Comparison of ENCODE assay signal across 7 cellular contexts in genomic region chr20:36886859-36887778, GRCh38. TPM values are rescaled to one million over a fixed set of nuclear protein-coding genes. Genes with fewer than 3 reads are reported as not detected.
DNase-seq lines count a peak whose midpoint lies in the region; ATAC-seq and TF ChIP-seq lines count a peak whose summit lies in the region.

No MANE protein-coding gene starts in this region.

- TF ChIP-seq CTCF in Loucy (conservative IDR thresholded peaks at IDR 0.05; ENCODE audit: low read length) (peak; percentile 92), RWPE1 (conservative IDR thresholded peaks at IDR 0.05; ENCODE audit: low read depth) (peak; percentile 100), foreskin fibroblast (IDR thresholded peaks at IDR 0.05; ENCODE audit: low read depth, low read length) (peak; percentile 98), neural progenitor cell (IDR thresholded peaks at IDR 0.05) (peak; percentile 90)

- H4K20me1 ChIP-seq in Loucy (ENCODE audit: insufficient read depth, low read length, poor library complexity, severe bottlenecking) (no peaks in the 10 kb centered on the region), neural progenitor cell (ENCODE audit: low read depth) (no peaks in the 10 kb centered on the region)

- peak overlapping the region; percentile 68 for H3K4me3 Mint-ChIP-seq in neural progenitor cell
- H3K4me3 Mint-ChIP-seq in stimulated activated naive CD8-positive, alpha-beta T cell treated with anti-CD3 and anti-CD28 coated beads, Interleukin-15, Interleukin-2, amounts not matched to agents 100 ng/mL and 50 ng/mL, for 24 hours = no peak overlapping the region

- H3K4me2 ChIP-seq in Loucy (ENCODE audit: low read depth, low read length, poor library complexity, severe bottlenecking) = peak overlapping the region; percentile 47
- peak overlapping the region; percentile 72 for H3K4me2 ChIP-seq in neural progenitor cell

- DNase-seq in RWPE1 (ENCODE audit: low spot score) = peak; percentile 97
- DNase-seq in activated T-helper 9 cell treated with anti-CD3 and anti-CD28 coated beads, Interleukin-2, amount 50 U/mL, for 16 hours (ENCODE audit: low read depth) = peak; percentile 64
- peak; percentile 66 to 90 for DNase-seq in foreskin fibroblast
- peak; percentile 92 for DNase-seq in neural progenitor cell (ENCODE audit: low spot score)

- H2AFZ ChIP-seq in Loucy (ENCODE audit: low read length) = peak overlapping the region; percentile 86
- H2AFZ ChIP-seq in neural progenitor cell (replicated peaks) = peak overlapping the region; percentile 93

- H3F3A ChIP-seq in Loucy (ENCODE audit: low read depth) (no peaks in the 10 kb centered on the region), neural progenitor cell (ENCODE audit: low read depth) (peaks cover 25% of the 10 kb centered on the region)

- H3K27ac Mint-ChIP-seq in neural progenitor cell = peak overlapping the region; percentile 71
- peak overlapping the region; percentile 6 for H3K27ac Mint-ChIP-seq in stimulated activated naive CD8-positive, alpha-beta T cell treated with anti-CD3 and anti-CD28 coated beads, Interleukin-15, Interleukin-2, amounts not matched to agents 100 ng/mL and 50 ng/mL, for 24 hours

- peaks cover 19% of the 10 kb centered on the region for H3K4me1 Mint-ChIP-seq in neural progenitor cell
- H3K4me1 Mint-ChIP-seq in stimulated activated naive CD8-positive, alpha-beta T cell treated with anti-CD3 and anti-CD28 coated beads, Interleukin-15, Interleukin-2, amounts not matched to agents 100 ng/mL and 50 ng/mL, for 24 hours (ENCODE audit: low read depth) = peaks cover 6% of the 10 kb centered on the region

- H3K27ac ChIP-seq in RWPE1 = peak overlapping the region; percentile 6; the same call in 1 of the 2 replicates
- peak overlapping the region; percentile 33 for H3K27ac ChIP-seq in neural progenitor cell

- no peaks in the 10 kb centered on the region for H3K9me2 ChIP-seq in Loucy (replicated peaks; ENCODE audit: low read depth, low read length)

- H3K4me3 ChIP-seq in Loucy (ENCODE audit: low read length, poor library complexity, severe bottlenecking) = no peak overlapping the region
- H3K4me3 ChIP-seq in foreskin fibroblast (ENCODE audit: low read depth in 1 of 2, low read length in 2 of 2) = peak overlapping the region; percentile 35 to 55
- H3K4me3 ChIP-seq in neural progenitor cell = peak overlapping the region; percentile 37

- H3K4me1 ChIP-seq in Loucy (ENCODE audit: insufficient read depth, low read length, poor library complexity, severe bottlenecking) (peaks cover 3% of the 10 kb centered on the region), neural progenitor cell (peaks cover 7% of the 10 kb centered on the region)

- H3K27me3 Mint-ChIP-seq in neural progenitor cell (ENCODE audit: insufficient read depth, low read depth) = peaks cover 2% of the 10 kb centered on the region
- H3K27me3 Mint-ChIP-seq in stimulated activated naive CD8-positive, alpha-beta T cell treated with anti-CD3 and anti-CD28 coated beads, Interleukin-15, Interleukin-2, amounts not matched to agents 100 ng/mL and 50 ng/mL, for 24 hours = no peaks in the 10 kb centered on the region

- H3K9ac ChIP-seq in Loucy (ENCODE audit: low read depth, low read length, poor library complexity, severe bottlenecking) (no peak overlapping the region), neural progenitor cell (no peak overlapping the region)

- H3K27me3 ChIP-seq in Loucy (ENCODE audit: insufficient read depth, low read length, poor library complexity, severe bottlenecking) (no peaks in the 10 kb centered on the region), neural progenitor cell (no peaks in the 10 kb centered on the region)

- no peaks in the 10 kb centered on the region for H3K9me3 ChIP-seq in Loucy (ENCODE audit: insufficient read depth, low read depth, low read length)
- no peaks in the 10 kb centered on the region for H3K9me3 ChIP-seq in neural progenitor cell (ENCODE audit: low read depth)

- H3K36me3 ChIP-seq in Loucy (ENCODE audit: insufficient read depth, low read length) = no peaks in the 10 kb centered on the region
- no peaks in the 10 kb centered on the region for H3K36me3 ChIP-seq in neural progenitor cell

- CTCF ChIA-PET in RWPE1 (lab: Yijun Ruan, JAX) = interaction anchor here (0.5 to 1.9 kb wide), 32 partner anchors 11 to 313 kb away, joined by 3 to 9 read pairs (median 4); partner anchors contain the start of genes DSN1, RAB5IF and TLDC2

- H3K79me2 ChIP-seq in Loucy (ENCODE audit: insufficient read depth, low read length) (no peaks in the 10 kb centered on the region), neural progenitor cell (ENCODE audit: low read depth) (no peaks in the 10 kb centered on the region)

- no peaks in the 10 kb centered on the region for H3K36me3 Mint-ChIP-seq in neural progenitor cell
- peaks cover 6% of the 10 kb centered on the region for H3K36me3 Mint-ChIP-seq in stimulated activated naive CD8-positive, alpha-beta T cell treated with anti-CD3 and anti-CD28 coated beads, Interleukin-15, Interleukin-2, amounts not matched to agents 100 ng/mL and 50 ng/mL, for 24 hours (ENCODE audit: low read depth)

- peak; percentile 54 for ATAC-seq in GM18511 (IDR thresholded peaks at IDR 0.05; ENCODE audit: unreplicated experiment)

- POLR2A ChIA-PET in RWPE1 (lab: Yijun Ruan, JAX; ENCODE audit: low non-redundant PET) = no interaction called here

- H3K9me3 Mint-ChIP-seq in neural progenitor cell = no peaks in the 10 kb centered on the region
- no peaks in the 10 kb centered on the region for H3K9me3 Mint-ChIP-seq in stimulated activated naive CD8-positive, alpha-beta T cell treated with anti-CD3 and anti-CD28 coated beads, Interleukin-15, Interleukin-2, amounts not matched to agents 100 ng/mL and 50 ng/mL, for 24 hours

RNA-seq across cellular contexts. Expression of gene TLDC2, which starts 11.2 kb away (rescaled TPM):
- total RNA-seq in neural progenitor cell (ENCODE audit: low replicate concordance) = 2.4 and 3.8 TPM in 2 replicates
